18 cellular contexts compared by ENCODE assay signal in genomic region chr3:195839260-195840010, GRCh38. TPM values are rescaled to one million over a fixed set of nuclear protein-coding genes. Genes with fewer than 3 reads are reported as not detected.
DNase-seq lines count a peak whose midpoint lies in the region; ATAC-seq and TF ChIP-seq lines count a peak whose summit lies in the region.
"Had no signal": no experiment of that assay in that cellular context is flagged by ENCODE, and none has a peak within 500 bp of the region (broad histone marks: within the 10 kb centered on the region; RNA-seq: fewer than 3 reads in every experiment).

No MANE protein-coding gene starts in this region.

- TF ChIP-seq CTCF in DOHH2 (IDR thresholded peaks at IDR 0.05; ENCODE audit: low read depth, low read length, poor library complexity, severe bottlenecking) = no peak
- TF ChIP-seq CTCF in Panc1 (IDR thresholded peaks at IDR 0.05) = no peak
- no peak for TF ChIP-seq CTCF in right lobe of liver (IDR thresholded peaks at IDR 0.05)
- TF ChIP-seq CTCF in mucosa of descending colon (IDR thresholded peaks at IDR 0.05) = no peak

- BruUV-seq in Panc1 (replicated peaks; lab: Mats Ljungman, UMichigan) = no TSS peak

- H3K79me2 ChIP-seq in DOHH2 (ENCODE audit: control insufficient read depth, low read length) = no peaks in the 10 kb centered on the region

- POLR2A ChIA-PET in Panc1 (lab: Charles Lee) = no interaction called here

- peaks cover 12% of the 10 kb centered on the region for H3K4me1 ChIP-seq in DOHH2 (ENCODE audit: control insufficient read depth, low read length)
- no peaks in the 10 kb centered on the region for H3K4me1 ChIP-seq in Panc1 (ENCODE audit: control insufficient read depth, insufficient read depth, low read length)
- no peaks in the 10 kb centered on the region for H3K4me1 ChIP-seq in right lobe of liver
- no peaks in the 10 kb centered on the region for H3K4me1 ChIP-seq in mucosa of descending colon (ENCODE audit: low read depth)
- H3K4me1 ChIP-seq: esophagus muscularis mucosa, right atrium auricular region had no signal

- intact Hi-C loops in Panc1 (cut with micrococcal nuclease; ENCODE audit: unreplicated experiment) (no loop called here), right lobe of liver (cut with DNase I) (loop anchor here in 1 of 2 donors (10.0 kb wide), 1 partner anchor 75 kb away; no protein-coding TSS in a partner anchor), mucosa of descending colon (cut with DNase I, micrococcal nuclease) (no loop called here)

- H4K20me1 ChIP-seq in DOHH2 (ENCODE audit: control insufficient read depth, insufficient read depth, low read depth, low read length) = no peaks in the 10 kb centered on the region

- H3F3A ChIP-seq in DOHH2 (ENCODE audit: control insufficient read depth, insufficient read depth) = no peaks in the 10 kb centered on the region

- in situ Hi-C loops in Panc1 (cut with HindIII; ENCODE audit: low pct_unique_long_range_greater_than_20kb, low sequenced_read_pairs) = no loop called here

- ATAC-seq in HG03280 (IDR thresholded peaks at IDR 0.05; ENCODE audit: unreplicated experiment) (peak; percentile 19), Panc1 (peak; percentile 24; the same call in 1 of the 2 replicates), right lobe of liver (peak; percentile 88 to 97 (median 93)), HG03378 (IDR thresholded peaks at IDR 0.05; ENCODE audit: unreplicated experiment) (no peak), mucosa of descending colon (no peak), GM18858 (IDR thresholded peaks at IDR 0.05; ENCODE audit: unreplicated experiment) (no peak), GM21367 (IDR thresholded peaks at IDR 0.05; ENCODE audit: unreplicated experiment) (no peak)
- ATAC-seq: activated T-cell treated with anti-CD3 and anti-CD28 coated beads, Interleukin-2, amount 50 U/mL, for 4 hours; natural killer cell had no signal

- H3K9me3 ChIP-seq in DOHH2 (ENCODE audit: control insufficient read depth, insufficient read depth, low read length) (no peaks in the 10 kb centered on the region), Panc1 (ENCODE audit: control insufficient read depth, insufficient read depth, low read depth, low read length) (no peaks in the 10 kb centered on the region), right lobe of liver (no peaks in the 10 kb centered on the region), mucosa of descending colon (no peaks in the 10 kb centered on the region)
- H3K9me3 ChIP-seq: esophagus muscularis mucosa, right atrium auricular region had no signal

- DNase-seq in Panc1 (ENCODE audit: low read depth, low spot score) = no peak
- DNase-seq in right lobe of liver = peak; percentile 48 to 91 (median 89)
- no peak for DNase-seq in mucosa of descending colon
- DNase-seq: activated CD4-positive, alpha-beta memory T cell treated with anti-CD3 and anti-CD28 coated beads for 36 hours; activated naive CD8-positive, alpha-beta T cell treated with anti-CD3 and anti-CD28 coated beads, Interleukin-2, amount 10 ng/mL, durations not matched to agents 7 days and 5 days; activated T-cell treated with anti-CD3 and anti-CD28 coated beads, Interleukin-2, amount 50 U/mL, for 4 hours; natural killer cell; NCI-H1105 treated with DMSO at 0.1 percent for 48 hours; NCI-H510A treated with DMSO at 0.1 percent for 48 hours had no signal

- peak overlapping the region; percentile 30 for H3K4me2 ChIP-seq in DOHH2 (ENCODE audit: low read length)

- H3K27ac ChIP-seq in DOHH2 (ENCODE audit: low read depth, low read length) (no peak overlapping the region), Panc1 (ENCODE audit: low read length) (no peak overlapping the region), right lobe of liver (peak overlapping the region in 1 of 3 donors; percentile 66)
- H3K27ac ChIP-seq: esophagus muscularis mucosa, right atrium auricular region had no signal

- CTCF ChIA-PET in Panc1 (lab: Charles Lee) = interaction anchor here (0.5 to 1.3 kb wide), 2 partner anchors 11 to 38 kb away, joined by 3 read pairs; no protein-coding TSS in a partner anchor

- H3K9me2 ChIP-seq in DOHH2 (replicated peaks; ENCODE audit: control insufficient read depth, low read length) = no peaks in the 10 kb centered on the region

- H3K27me3 ChIP-seq in DOHH2 (ENCODE audit: control insufficient read depth, low read length) = 0 out of 2 replicates have a peak, but pooled peaks cover 2% of the 10 kb centered on the region
- no peaks in the 10 kb centered on the region for H3K27me3 ChIP-seq in Panc1 (ENCODE audit: control insufficient read depth, insufficient read depth, low read length)
- H3K27me3 ChIP-seq in right lobe of liver = no peaks in the 10 kb centered on the region
- H3K27me3 ChIP-seq: right atrium auricular region had no signal

- H3K36me3 ChIP-seq in DOHH2 (ENCODE audit: control insufficient read depth, low read length) (no peaks in the 10 kb centered on the region), Panc1 (ENCODE audit: control insufficient read depth, insufficient read depth, low read length) (no peaks in the 10 kb centered on the region), right lobe of liver (no peaks in the 10 kb centered on the region), mucosa of descending colon (ENCODE audit: low read depth) (no peaks in the 10 kb centered on the region)
- H3K36me3 ChIP-seq: esophagus muscularis mucosa, right atrium auricular region had no signal

- H3K4me3 ChIP-seq in DOHH2 (ENCODE audit: low read length) = no peak overlapping the region
- no peak overlapping the region for H3K4me3 ChIP-seq in Panc1 (ENCODE audit: low read depth in 2 of 2, low read length in 2 of 2)
- peak overlapping the region in 1 of 3 donors; percentile 19 for H3K4me3 ChIP-seq in right lobe of liver
- H3K4me3 ChIP-seq in mucosa of descending colon = no peak overlapping the region
- H3K4me3 ChIP-seq: esophagus muscularis mucosa, right atrium auricular region had no signal

- 27% methylated on average over 11 of the region's 19 CpGs for WGBS in right lobe of liver (ENCODE audit: insufficient coverage, low coverage, low lambda C conversion rate, missing lambda C conversion rate)

- no peak for TF ChIP-seq POLR2A in right lobe of liver (IDR thresholded peaks at IDR 0.05)

RNA-seq across cellular contexts. Expression of gene MUC4, which starts 27.7 kb away (rescaled TPM):
- 0.03 TPM for total RNA-seq in Panc1 (2021; ENCODE audit: unreplicated experiment)
- not detected for polyA plus RNA-seq in Panc1 (2012; ENCODE audit: insufficient read length)
- under 1 TPM in 2 of 6 experiments, not detected in 4; 0.07 to 0.20 TPM for total RNA-seq in right lobe of liver
- 100 to 1,000 TPM; 170 to 415 (median 318) TPM for total RNA-seq in mucosa of descending colon
- total RNA-seq: dermis microvascular lymphatic vessel endothelial cell, lung microvascular endothelial cell had no signal

Comparison
In these comparisons a context has a peak if more than half of its experiments do, and no peak if none do; other contexts are left out.
1. ATAC-seq: peak in HG03280 (single experiment), Panc1 (single experiment) and right lobe of liver (4 of 4); none in HG03378 (single experiment), mucosa of descending colon (single experiment), GM18858 (single experiment) and GM21367 (single experiment).
2. DNase-seq: peak in right lobe of liver (3 of 3); none in Panc1 (single experiment) and mucosa of descending colon (0 of 3).
3. RNA of gene MUC4, which starts 27.7 kb away (total RNA-seq): 170 to 415 TPM in mucosa of descending colon; 0.07 to 0.20 TPM in right lobe of liver and 0.03 TPM in Panc1 (single experiment); every median in the first group is over 100 times any median in the second.